ENCODE assay signal across 11 cellular contexts in the genomic region with DNA sequence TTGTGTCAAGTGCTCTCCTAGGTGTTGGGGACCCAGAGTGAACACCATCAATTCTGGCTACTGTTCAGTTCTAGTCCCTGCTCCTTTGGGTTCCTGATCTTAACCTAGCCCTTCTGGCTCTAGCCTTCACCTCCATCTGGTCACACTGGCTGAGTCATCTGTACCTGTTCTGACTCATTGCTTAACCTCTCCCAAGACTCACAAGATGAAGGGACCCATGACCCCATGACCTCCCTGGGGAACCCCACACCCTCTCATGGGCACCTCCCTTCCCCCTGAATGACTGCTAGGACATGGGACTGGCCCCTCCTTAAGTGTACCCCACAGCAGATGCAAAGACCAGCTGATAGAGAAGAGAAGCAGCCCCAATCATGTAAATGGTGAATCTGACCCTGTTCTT.
DNase-seq lines count a peak whose midpoint lies in the region; ATAC-seq and TF ChIP-seq lines count a peak whose summit lies in the region.
"Had no signal": no experiment of that assay in that cellular context is flagged by ENCODE, and none has a peak within 500 bp of the region (broad histone marks: within the 10 kb centered on the region; RNA-seq: fewer than 3 reads in every experiment).

No MANE protein-coding gene starts in this region.

- peak; percentile 41 for DNase-seq in A172 (ENCODE audit: low spot score)
- DNase-seq in SJSA1 (ENCODE audit: low read depth in 1 of 2, low spot score in 2 of 2), result peak in 1 of 2 experiments; percentile 33
- no peak for DNase-seq in OCI-M2 (lab: John Stamatoyannopoulos, UW; ENCODE audit: unreplicated experiment)
- no peak for DNase-seq in Caco-2
- no peak for DNase-seq in NCI-H446 (lab: John Stamatoyannopoulos, UW)
- DNase-seq: T-helper 9 cell had no signal

- no TSS peak for BruUV-seq in Caco-2 (replicated peaks; lab: Mats Ljungman, UMichigan)

- no peaks in the 10 kb centered on the region for H3K36me3 Mint-ChIP-seq in Caco-2 (ENCODE audit: insufficient read depth, unreplicated experiment)
- H3K36me3 Mint-ChIP-seq: brain had no signal

- no peak overlapping the region for H3K4me3 Mint-ChIP-seq in Caco-2 (ENCODE audit: unreplicated experiment)
- H3K4me3 Mint-ChIP-seq: B cell, brain had no signal

- CTCF ChIA-PET in Caco-2 (lab: Charles Lee), result no interaction called here

- intact Hi-C loops in Caco-2 (cut with micrococcal nuclease; ENCODE audit: unreplicated experiment), result no loop called here

- H3K36me3 ChIP-seq in SJSA1 (no peaks in the 10 kb centered on the region), Caco-2 (ENCODE audit: control insufficient read depth, insufficient read depth, low read length) (no peaks in the 10 kb centered on the region)

- H3K27me3 Mint-ChIP-seq in Caco-2 (ENCODE audit: insufficient read depth, unreplicated experiment), result peaks cover 10% of the 10 kb centered on the region
- H3K27me3 Mint-ChIP-seq: B cell, brain had no signal

- H3K9me3 Mint-ChIP-seq in Caco-2 (ENCODE audit: unreplicated experiment), result peaks cover 32% of the 10 kb centered on the region

- peaks cover 6% of the 10 kb centered on the region for H3K4me1 Mint-ChIP-seq in Caco-2 (ENCODE audit: low read depth, unreplicated experiment)
- H3K4me1 Mint-ChIP-seq: B cell, brain had no signal

- no peak for TF ChIP-seq CTCF in Caco-2 (IDR thresholded peaks at IDR 0.05; ENCODE audit: insufficient read depth in 1 of 2, low read depth in 1 of 2, low read length in 1 of 2, severe bottlenecking in 1 of 2, unreplicated experiment in 1 of 2)

- H3K27ac Mint-ChIP-seq in Caco-2 (ENCODE audit: unreplicated experiment), result no peak overlapping the region
- H3K27ac Mint-ChIP-seq: B cell had no signal

- ATAC-seq in GM18511 (IDR thresholded peaks at IDR 0.05; ENCODE audit: unreplicated experiment) (peak; percentile 78), HG02885 (IDR thresholded peaks at IDR 0.05; ENCODE audit: poor library complexity, unreplicated experiment) (peak; percentile 72), GM21528 (IDR thresholded peaks at IDR 0.05; ENCODE audit: low FRiP score, unreplicated experiment) (no peak)

- H3K9me3 ChIP-seq in SJSA1 (replicated peaks), result no peaks in the 10 kb centered on the region
- peaks cover 5% of the 10 kb centered on the region for H3K9me3 ChIP-seq in Caco-2

- H3K4me3 ChIP-seq in SJSA1 (no peak overlapping the region), Caco-2 (ENCODE audit: low read depth, low read length) (no peak overlapping the region)

- POLR2A ChIA-PET in Caco-2 (lab: Charles Lee), result no interaction called here

- no peaks in the 10 kb centered on the region for H3K27me3 ChIP-seq in SJSA1 (replicated peaks)
- no peaks in the 10 kb centered on the region for H3K27me3 ChIP-seq in Caco-2 (replicated peaks; ENCODE audit: control insufficient read depth, insufficient read depth, low read length)

- H3K27ac ChIP-seq in SJSA1, result peak overlapping the region; percentile 7; the same call in 1 of the 2 replicates

- H3K4me1 ChIP-seq in SJSA1 (replicated peaks) (peaks cover 12% of the 10 kb centered on the region), Caco-2 (no peaks in the 10 kb centered on the region)
